In genomic region chr1:176136891-176137290, GRCh38 we compare ENCODE assay signal across 18 cellular contexts.
"Had no signal": no experiment of that assay in that cellular context is flagged by ENCODE, and none has a peak within 500 bp of the region (broad histone marks: within the 10 kb centered on the region; RNA-seq: fewer than 3 reads in every experiment).

No MANE protein-coding gene starts in this region.

- H3K36me3 ChIP-seq: colonic mucosa, sigmoid colon had no signal

- H3K27ac ChIP-seq: colonic mucosa, esophagus squamous epithelium, hepatocyte, parathyroid adenoma, psoas muscle, sigmoid colon, skin epidermis had no signal

- H3K27me3 Mint-ChIP-seq: naive thymus-derived CD8-positive, alpha-beta T cell had no signal

- H3K4me3 ChIP-seq: colonic mucosa, esophagus squamous epithelium, hepatocyte, psoas muscle, sigmoid colon, skin epidermis had no signal

- ATAC-seq: naive thymus-derived CD8-positive, alpha-beta T cell; psoas muscle had no signal

- H3K4me1 ChIP-seq: colonic mucosa, esophagus squamous epithelium, psoas muscle, sigmoid colon had no signal

- H3K9me3 Mint-ChIP-seq: naive thymus-derived CD8-positive, alpha-beta T cell had no signal

- DNase-seq: cerebellar nuclear complex; colonic mucosa; dermis blood vessel endothelial cell; esophagus squamous epithelium; foreskin melanocyte; head of caudate nucleus; kidney glomerular epithelial cell; naive thymus-derived CD8-positive, alpha-beta T cell; psoas muscle; retina; sigmoid colon; stimulated activated CD4-positive, alpha-beta T cell treated with anti-CD3 and anti-CD28 coated beads, Interleukin-2, amount 100 ng/mL, for 24 hours; stimulated activated CD4-positive, alpha-beta T cell treated with anti-CD3 and anti-CD28 coated beads, Interleukin-4, amount 100 ng/mL, for 4 hours; stimulated activated naive CD4-positive, alpha-beta T cell treated with Interleukin-2 at 50 U/mL for 16 hours; trophoblast cell had no signal

- H3K4me3 Mint-ChIP-seq: naive thymus-derived CD8-positive, alpha-beta T cell had no signal

- H3K9ac ChIP-seq: parathyroid adenoma had no signal

- H3K9me3 ChIP-seq: colonic mucosa, esophagus squamous epithelium, psoas muscle, sigmoid colon had no signal
